In the genomic region with DNA sequence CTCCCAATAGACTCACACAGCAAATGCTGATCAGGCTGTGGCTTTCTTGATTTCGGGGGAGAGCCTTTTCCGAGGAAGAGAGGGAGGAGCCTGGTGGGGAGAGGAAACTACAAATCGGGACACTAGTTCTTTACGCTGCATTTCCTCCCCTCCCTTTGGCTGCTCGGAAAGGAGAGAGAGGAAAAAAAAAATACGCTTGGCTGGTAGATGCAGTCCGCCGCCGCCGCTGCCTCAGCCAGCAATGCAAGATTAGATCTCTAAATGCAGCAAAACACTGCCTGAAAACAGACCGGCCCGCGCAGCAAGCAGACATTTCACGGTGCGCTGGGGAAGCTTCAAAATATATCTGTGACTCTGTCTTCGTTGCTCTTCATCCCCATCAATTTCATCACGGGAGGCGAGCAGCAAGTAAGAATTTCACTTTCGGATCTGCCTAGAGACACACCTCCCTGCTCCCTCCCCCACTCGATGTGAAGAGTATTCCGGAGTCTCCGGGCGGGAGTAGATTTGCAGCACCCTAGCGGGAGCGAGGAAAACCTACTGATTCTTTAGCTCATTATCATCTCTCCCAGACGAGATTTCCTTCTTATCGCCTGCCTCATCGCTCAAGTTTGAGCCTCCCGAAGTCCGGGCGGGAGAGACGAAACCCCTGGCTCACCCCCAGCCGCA, we compare ENCODE assay signal across 9 cellular contexts. TPM values are rescaled to one million over a fixed set of nuclear protein-coding genes. Genes with fewer than 3 reads are reported as not detected.
DNase-seq lines count a peak whose midpoint lies in the region; ATAC-seq and TF ChIP-seq lines count a peak whose summit lies in the region.
"Had no signal": no experiment of that assay in that cellular context is flagged by ENCODE, and none has a peak within 500 bp of the region (broad histone marks: within the 10 kb centered on the region; RNA-seq: fewer than 3 reads in every experiment).

A gene with protein sequence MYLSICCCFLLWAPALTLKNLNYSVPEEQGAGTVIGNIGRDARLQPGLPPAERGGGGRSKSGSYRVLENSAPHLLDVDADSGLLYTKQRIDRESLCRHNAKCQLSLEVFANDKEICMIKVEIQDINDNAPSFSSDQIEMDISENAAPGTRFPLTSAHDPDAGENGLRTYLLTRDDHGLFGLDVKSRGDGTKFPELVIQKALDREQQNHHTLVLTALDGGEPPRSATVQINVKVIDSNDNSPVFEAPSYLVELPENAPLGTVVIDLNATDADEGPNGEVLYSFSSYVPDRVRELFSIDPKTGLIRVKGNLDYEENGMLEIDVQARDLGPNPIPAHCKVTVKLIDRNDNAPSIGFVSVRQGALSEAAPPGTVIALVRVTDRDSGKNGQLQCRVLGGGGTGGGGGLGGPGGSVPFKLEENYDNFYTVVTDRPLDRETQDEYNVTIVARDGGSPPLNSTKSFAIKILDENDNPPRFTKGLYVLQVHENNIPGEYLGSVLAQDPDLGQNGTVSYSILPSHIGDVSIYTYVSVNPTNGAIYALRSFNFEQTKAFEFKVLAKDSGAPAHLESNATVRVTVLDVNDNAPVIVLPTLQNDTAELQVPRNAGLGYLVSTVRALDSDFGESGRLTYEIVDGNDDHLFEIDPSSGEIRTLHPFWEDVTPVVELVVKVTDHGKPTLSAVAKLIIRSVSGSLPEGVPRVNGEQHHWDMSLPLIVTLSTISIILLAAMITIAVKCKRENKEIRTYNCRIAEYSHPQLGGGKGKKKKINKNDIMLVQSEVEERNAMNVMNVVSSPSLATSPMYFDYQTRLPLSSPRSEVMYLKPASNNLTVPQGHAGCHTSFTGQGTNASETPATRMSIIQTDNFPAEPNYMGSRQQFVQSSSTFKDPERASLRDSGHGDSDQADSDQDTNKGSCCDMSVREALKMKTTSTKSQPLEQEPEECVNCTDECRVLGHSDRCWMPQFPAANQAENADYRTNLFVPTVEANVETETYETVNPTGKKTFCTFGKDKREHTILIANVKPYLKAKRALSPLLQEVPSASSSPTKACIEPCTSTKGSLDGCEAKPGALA (N-terminal part only) (plus strand): TSS at position 138 of the 669 bp plus-strand sequence. CDS start 803 bp downstream, outside the sequence.

- H3K27ac ChIP-seq in mammary epithelial cell (ENCODE audit: insufficient read depth, low read depth, low read length): no peak within 1 kb of the TSS
- H3K27ac ChIP-seq in sigmoid colon: peak within 1 kb of the TSS; percentile 35 to 75 (median 44)

- H3K36me3 ChIP-seq in mammary epithelial cell (ENCODE audit: insufficient read depth, low read length): no peaks in the 10 kb centered on the region
- no peaks in the 10 kb centered on the region for H3K36me3 ChIP-seq in sigmoid colon

- H3K4me1 ChIP-seq in mammary epithelial cell (ENCODE audit: insufficient read depth, low read length) (peaks cover 6% of the 10 kb centered on the region), sigmoid colon (peaks cover 0 to 41% (median 35%) of the 10 kb centered on the region in 4 donors)

- WGBS in mammary epithelial cell (ENCODE audit: low coverage, missing lambda C conversion rate): 1% methylated on average over 27 of the region's 33 CpGs
- 2 to 10% methylated on average over 33 of the region's 33 CpGs for WGBS in sigmoid colon, 2 donors

- peak within 1 kb of the TSS; percentile 74 for H2AFZ ChIP-seq in mammary epithelial cell (ENCODE audit: low read depth, low read length)

- dilution Hi-C loops in mammary epithelial cell (cut with HindIII; ENCODE audit: low sequenced_read_pairs): no loop called here

- BruUV-seq in mammary epithelial cell (replicated peaks; lab: Mats Ljungman, UMichigan): no TSS peak

- no peak within 1 kb of the TSS for H3K9ac ChIP-seq in mammary epithelial cell (ENCODE audit: insufficient read depth, low read length)

- no peak for ATAC-seq in HG03571 (IDR thresholded peaks at IDR 0.05; ENCODE audit: unreplicated experiment)
- ATAC-seq in GM19397 (IDR thresholded peaks at IDR 0.05; ENCODE audit: unreplicated experiment): no peak
- ATAC-seq: left colon had no signal

- H3K4me3 ChIP-seq in mammary epithelial cell (replicated peaks in 1 of 3; ENCODE audit: insufficient read depth in 1 of 3, low read depth in 2 of 3, low read length in 3 of 3): peak within 1 kb of the TSS; percentile 23 to 39 (median 31)
- H3K4me3 ChIP-seq in iPS-18c (ENCODE audit: insufficient read depth, low read depth, low read length): peak within 1 kb of the TSS; percentile 63
- H3K4me3 ChIP-seq in sigmoid colon: peak within 1 kb of the TSS; percentile 31 to 54 (median 48)

- H3K4me2 ChIP-seq in mammary epithelial cell (ENCODE audit: insufficient read depth, low read depth, low read length): peak within 1 kb of the TSS; percentile 67

- TF ChIP-seq CTCF in mammary epithelial cell (conservative IDR thresholded peaks at IDR 0.05 in 1 of 2, IDR thresholded peaks at IDR 0.05 in 1 of 2; ENCODE audit: extremely low read depth in 1 of 2, insufficient read depth in 1 of 2, low read depth in 1 of 2, low read length in 2 of 2) (no peak), sigmoid colon (IDR thresholded peaks at IDR 0.05) (no peak)

- DNase-seq in D341Med (ENCODE audit: low spot score): peak; percentile 39
- peak; percentile 32 for DNase-seq in NCI-H2171 (lab: John Stamatoyannopoulos, UW)
- DNase-seq in mammary epithelial cell: no peak
- DNase-seq in sigmoid colon: no peak
- DNase-seq in NCI-H128 (lab: John Stamatoyannopoulos, UW; ENCODE audit: unreplicated experiment): no peak

- CTCF ChIA-PET in mammary epithelial cell (lab: Charles Lee; ENCODE audit: low non-redundant PET): no interaction called here

- no peak for TF ChIP-seq POLR2A in sigmoid colon (IDR thresholded peaks at IDR 0.05)

- no peaks in the 10 kb centered on the region for H4K20me1 ChIP-seq in mammary epithelial cell (ENCODE audit: insufficient read depth, low read length)

- H3K9me3 ChIP-seq in mammary epithelial cell (replicated peaks; ENCODE audit: insufficient read depth, low read length): peaks cover 10% of the 10 kb centered on the region
- H3K9me3 ChIP-seq in iPS-18c (ENCODE audit: control insufficient read depth, insufficient read depth, low read length): no peaks in the 10 kb centered on the region
- no peaks in the 10 kb centered on the region for H3K9me3 ChIP-seq in sigmoid colon

- no peaks in the 10 kb centered on the region for H3K79me2 ChIP-seq in mammary epithelial cell (ENCODE audit: insufficient read depth, low read length)

- H3K27me3 ChIP-seq in mammary epithelial cell (ENCODE audit: insufficient read depth, low read length) (peaks cover 30% of the 10 kb centered on the region), sigmoid colon (peaks cover 33 to 86% (median 68%) of the 10 kb centered on the region in 3 donors)

- in situ Hi-C loops in mammary epithelial cell (cut with MboI; ENCODE audit: low sequenced_read_pairs in 2 of 2): no loop called here

- intact Hi-C loops in mammary epithelial cell (cut with micrococcal nuclease) (no loop called here), sigmoid colon (cut with DNase I) (no loop called here)

- TF ChIP-seq EP300 in sigmoid colon (IDR thresholded peaks at IDR 0.05): no peak

RNA-seq across cellular contexts. Expression of the gene that starts here (rescaled TPM):
- total RNA-seq in mammary epithelial cell (not detected), sigmoid colon (1 to 10 TPM; 2.8 to 5.0 (median 4.0) TPM)
- polyA plus RNA-seq in mammary epithelial cell (not detected), sigmoid colon (1 to 10 TPM in 1 of 3 donors, under 1 TPM in 2; under 0.01 to 1.2 (median under 0.01) TPM)
- polyA minus RNA-seq in mammary epithelial cell: not detected

Comparison
In these comparisons a context has a peak if more than half of its experiments do, and no peak if none do; other contexts are left out.
1. DNase-seq: peak in D341Med (single experiment) and NCI-H2171 (single experiment); none in mammary epithelial cell (single experiment), sigmoid colon (single experiment) and NCI-H128 (single experiment).
2. Peak in every context shown above with its lines, with median percentiles within 50 percentile points of each other: H3K4me3 ChIP-seq.